10 cellular contexts compared by ENCODE assay signal in the genomic region with DNA sequence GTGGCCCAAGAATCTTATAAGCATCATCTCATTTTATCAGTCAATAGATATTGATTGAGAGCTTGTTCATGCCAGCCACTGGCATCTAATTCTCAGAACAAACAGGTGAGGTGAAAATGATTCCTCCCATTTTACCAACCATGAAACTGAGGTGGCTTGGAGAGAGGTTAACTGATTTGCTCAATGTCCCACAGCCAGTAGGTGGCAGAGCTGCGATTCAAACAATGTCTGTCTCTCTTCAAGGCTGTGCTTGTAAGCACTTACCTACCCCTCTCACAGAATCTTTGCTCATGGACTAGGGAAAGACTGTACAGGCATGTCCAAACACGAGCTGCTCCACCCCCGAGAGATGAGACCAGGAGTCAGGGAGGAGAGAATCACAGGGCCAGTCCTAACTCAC. TPM values are rescaled to one million over a fixed set of nuclear protein-coding genes. Genes with fewer than 3 reads are reported as not detected.
DNase-seq lines count a peak whose midpoint lies in the region; ATAC-seq and TF ChIP-seq lines count a peak whose summit lies in the region.
"Had no signal": no experiment of that assay in that cellular context is flagged by ENCODE, and none has a peak within 500 bp of the region (broad histone marks: within the 10 kb centered on the region; RNA-seq: fewer than 3 reads in every experiment).

No MANE protein-coding gene starts in this region.

- H3K4me1 ChIP-seq in HCT116 (ENCODE audit: control insufficient read depth in 1 of 2, insufficient read depth in 2 of 2, low read length in 2 of 2), result no peaks in the 10 kb centered on the region

- DNase-seq in NCI-H1105 treated with DMSO at 0.1 percent for 48 hours (lab: John Stamatoyannopoulos, UW) (peak; percentile 37), NCI-H1105 (lab: John Stamatoyannopoulos, UW) (no peak), HCT116 (ENCODE audit: low read depth, low spot score) (peak; percentile 31), RPMI8226 (peak; percentile 39), islet precursor cell (peak; percentile 77)
- DNase-seq in activated T-helper 1 cell treated with anti-CD3 and anti-CD28 coated beads, Interleukin-12 subunit alpha, Interleukin-12 subunit beta, Interleukin-2, Interleukin-4 antibody, amounts not matched to agents 30 ng/mL and 10 ng/mL and 1 ng/mL, durations not matched to agents 14 hours and 24 hours and 36 hours (ENCODE audit: low spot score), result no peak
- no peak for DNase-seq in activated effector memory CD4-positive, alpha-beta T cell treated with Interleukin-2 at 50 U/mL for 16 hours

- H3K27ac Mint-ChIP-seq in activated T-helper 1 cell treated with anti-CD3 and anti-CD28 coated beads, Interleukin-12 subunit alpha, Interleukin-12 subunit beta, Interleukin-2, Interleukin-4 antibody, amounts not matched to agents 30 ng/mL and 10 ng/mL and 1 ng/mL, durations not matched to agents 14 hours and 24 hours and 36 hours, result no peak overlapping the region

- no peaks in the 10 kb centered on the region for H3K27me3 ChIP-seq in HCT116 (ENCODE audit: insufficient read depth, low read length)
- H3K27me3 ChIP-seq: BLaER1 had no signal

- H3K36me3 ChIP-seq in HCT116 (ENCODE audit: control insufficient read depth in 1 of 2, insufficient read depth in 2 of 2, low read length in 2 of 2), result no peaks in the 10 kb centered on the region
- H3K36me3 ChIP-seq: BLaER1, thoracic aorta had no signal

- no peak overlapping the region for H3K27ac ChIP-seq in HCT116 (ENCODE audit: low read depth, low read length)
- H3K27ac ChIP-seq: BLaER1, thoracic aorta had no signal

- H3K79me2 ChIP-seq in HCT116 (ENCODE audit: insufficient read depth, low read length), result no peaks in the 10 kb centered on the region

- intact Hi-C loops in HCT116 (cut with micrococcal nuclease), result loop anchor here (2.0 to 5.0 kb wide), 3 partner anchors 56 to 389 kb away; no protein-coding TSS in a partner anchor
- intact Hi-C loops in activated T-helper 1 cell treated with anti-CD3 and anti-CD28 coated beads, Interleukin-12 subunit alpha, Interleukin-12 subunit beta, Interleukin-2, Interleukin-4 antibody, amounts not matched to agents 30 ng/mL and 10 ng/mL and 1 ng/mL, durations not matched to agents 14 hours and 24 hours and 36 hours (cut with micrococcal nuclease), result no loop called here

- no peaks in the 10 kb centered on the region for H3K9me2 ChIP-seq in HCT116 (ENCODE audit: insufficient read depth)

- ATAC-seq in HCT116 (peak; percentile 97), GM19463 (IDR thresholded peaks at IDR 0.05; ENCODE audit: unreplicated experiment) (no peak)

- peak overlapping the region; percentile 36 for H2AFZ ChIP-seq in HCT116 (ENCODE audit: low read depth, low read length, poor library complexity, severe bottlenecking)

- no peak overlapping the region for H3K4me2 ChIP-seq in HCT116 (ENCODE audit: low read length)
- H3K4me2 ChIP-seq: BLaER1 had no signal

- CTCF ChIA-PET in HCT116 (lab: Charles Lee), result interaction anchor here (1.3 to 4.6 kb wide), 3 partner anchors 9 to 183 kb away, joined by 4 to 54 read pairs (median 6); no protein-coding TSS in a partner anchor

- no peak for TF ChIP-seq POLR2A in HCT116 (IDR thresholded peaks at IDR 0.05; ENCODE audit: borderline replicate concordance, extremely low read depth, insufficient read depth, insufficient read length)

- no peaks in the 10 kb centered on the region for H4K20me1 ChIP-seq in HCT116 (ENCODE audit: insufficient read depth)
- H4K20me1 ChIP-seq: BLaER1 had no signal

- H3K4me3 Mint-ChIP-seq in activated T-helper 1 cell treated with anti-CD3 and anti-CD28 coated beads, Interleukin-12 subunit alpha, Interleukin-12 subunit beta, Interleukin-2, Interleukin-4 antibody, amounts not matched to agents 30 ng/mL and 10 ng/mL and 1 ng/mL, durations not matched to agents 14 hours and 24 hours and 36 hours, result no peak overlapping the region

- no peak overlapping the region for H3K4me3 ChIP-seq in HCT116 (replicated peaks in 1 of 2; ENCODE audit: low read depth in 1 of 2, low read length in 2 of 2)
- H3K4me3 ChIP-seq: BLaER1, thoracic aorta had no signal

- POLR2A ChIA-PET in HCT116 (lab: Charles Lee), result no interaction called here

- H3K27me3 Mint-ChIP-seq in activated T-helper 1 cell treated with anti-CD3 and anti-CD28 coated beads, Interleukin-12 subunit alpha, Interleukin-12 subunit beta, Interleukin-2, Interleukin-4 antibody, amounts not matched to agents 30 ng/mL and 10 ng/mL and 1 ng/mL, durations not matched to agents 14 hours and 24 hours and 36 hours (ENCODE audit: insufficient read depth), result peaks cover 3% of the 10 kb centered on the region

- no TSS peak for BruUV-seq in HCT116 (replicated peaks; lab: Mats Ljungman, UMichigan)

- no peaks in the 10 kb centered on the region for H3K36me3 Mint-ChIP-seq in activated T-helper 1 cell treated with anti-CD3 and anti-CD28 coated beads, Interleukin-12 subunit alpha, Interleukin-12 subunit beta, Interleukin-2, Interleukin-4 antibody, amounts not matched to agents 30 ng/mL and 10 ng/mL and 1 ng/mL, durations not matched to agents 14 hours and 24 hours and 36 hours (ENCODE audit: low read depth)

- no peak overlapping the region for H3K9ac ChIP-seq in HCT116 (ENCODE audit: low read length)
- H3K9ac ChIP-seq: BLaER1 had no signal

- H3K4me1 Mint-ChIP-seq in activated T-helper 1 cell treated with anti-CD3 and anti-CD28 coated beads, Interleukin-12 subunit alpha, Interleukin-12 subunit beta, Interleukin-2, Interleukin-4 antibody, amounts not matched to agents 30 ng/mL and 10 ng/mL and 1 ng/mL, durations not matched to agents 14 hours and 24 hours and 36 hours (ENCODE audit: low read depth), result no peaks in the 10 kb centered on the region

- no peaks in the 10 kb centered on the region for H3K9me3 Mint-ChIP-seq in activated T-helper 1 cell treated with anti-CD3 and anti-CD28 coated beads, Interleukin-12 subunit alpha, Interleukin-12 subunit beta, Interleukin-2, Interleukin-4 antibody, amounts not matched to agents 30 ng/mL and 10 ng/mL and 1 ng/mL, durations not matched to agents 14 hours and 24 hours and 36 hours

- peak; percentile 57; the same call in 1 of the 2 replicates for TF ChIP-seq RAD21 in HCT116 (IDR thresholded peaks at IDR 0.05; ENCODE audit: low read depth)

- H3K9me3 ChIP-seq in HCT116 (ENCODE audit: control insufficient read depth in 1 of 2, insufficient read depth in 1 of 2, low read depth in 1 of 2, low read length in 2 of 2), result no peaks in the 10 kb centered on the region
- H3K9me3 ChIP-seq: BLaER1, thoracic aorta had no signal

- RAD21 ChIA-PET in HCT116 (lab: Charles Lee; ENCODE audit: low non-redundant PET in 1 of 2, low total read pairs in 2 of 2, uncharacterized antibody in 2 of 2, unreplicated experiment in 2 of 2), result interaction anchor here (1.5 to 1.9 kb wide), 2 partner anchors 55 to 56 kb away, joined by 6 to 7 read pairs; no protein-coding TSS in a partner anchor

- TF ChIP-seq CTCF in HCT116 (IDR thresholded peaks at IDR 0.05 in 2 of 3, conservative IDR thresholded peaks at IDR 0.05 in 1 of 3; ENCODE audit: borderline replicate concordance in 1 of 3, insufficient read depth in 1 of 3, low read depth in 2 of 3, low read length in 2 of 3), result peak; percentile 57 to 72 (median 68); a peak in 5 of 6 replicates

TF ChIP-seq in HCT116, 20 proteins besides CTCF, POLR2A, EP300 and RAD21:
- no peak for TF ChIP-seq SIN3A (IDR thresholded peaks at IDR 0.05; ENCODE audit: low read depth)
- no peak for TF ChIP-seq SP1 (IDR thresholded peaks at IDR 0.05; ENCODE audit: low read depth)
- TF ChIP-seq CBX3 (IDR thresholded peaks at IDR 0.05; ENCODE audit: low read depth), result peak; percentile 38; the same call in 1 of the 2 replicates
- no peak for TF ChIP-seq FOSL1 (IDR thresholded peaks at IDR 0.05; ENCODE audit: low read depth)
- TF ChIP-seq, protein P1, sequence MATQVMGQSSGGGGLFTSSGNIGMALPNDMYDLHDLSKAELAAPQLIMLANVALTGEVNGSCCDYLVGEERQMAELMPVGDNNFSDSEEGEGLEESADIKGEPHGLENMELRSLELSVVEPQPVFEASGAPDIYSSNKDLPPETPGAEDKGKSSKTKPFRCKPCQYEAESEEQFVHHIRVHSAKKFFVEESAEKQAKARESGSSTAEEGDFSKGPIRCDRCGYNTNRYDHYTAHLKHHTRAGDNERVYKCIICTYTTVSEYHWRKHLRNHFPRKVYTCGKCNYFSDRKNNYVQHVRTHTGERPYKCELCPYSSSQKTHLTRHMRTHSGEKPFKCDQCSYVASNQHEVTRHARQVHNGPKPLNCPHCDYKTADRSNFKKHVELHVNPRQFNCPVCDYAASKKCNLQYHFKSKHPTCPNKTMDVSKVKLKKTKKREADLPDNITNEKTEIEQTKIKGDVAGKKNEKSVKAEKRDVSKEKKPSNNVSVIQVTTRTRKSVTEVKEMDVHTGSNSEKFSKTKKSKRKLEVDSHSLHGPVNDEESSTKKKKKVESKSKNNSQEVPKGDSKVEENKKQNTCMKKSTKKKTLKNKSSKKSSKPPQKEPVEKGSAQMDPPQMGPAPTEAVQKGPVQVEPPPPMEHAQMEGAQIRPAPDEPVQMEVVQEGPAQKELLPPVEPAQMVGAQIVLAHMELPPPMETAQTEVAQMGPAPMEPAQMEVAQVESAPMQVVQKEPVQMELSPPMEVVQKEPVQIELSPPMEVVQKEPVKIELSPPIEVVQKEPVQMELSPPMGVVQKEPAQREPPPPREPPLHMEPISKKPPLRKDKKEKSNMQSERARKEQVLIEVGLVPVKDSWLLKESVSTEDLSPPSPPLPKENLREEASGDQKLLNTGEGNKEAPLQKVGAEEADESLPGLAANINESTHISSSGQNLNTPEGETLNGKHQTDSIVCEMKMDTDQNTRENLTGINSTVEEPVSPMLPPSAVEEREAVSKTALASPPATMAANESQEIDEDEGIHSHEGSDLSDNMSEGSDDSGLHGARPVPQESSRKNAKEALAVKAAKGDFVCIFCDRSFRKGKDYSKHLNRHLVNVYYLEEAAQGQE (IDR thresholded peaks at IDR 0.05; ENCODE audit: low read depth), result no peak
- no peak for TF ChIP-seq YY1 (IDR thresholded peaks at IDR 0.05; ENCODE audit: extremely low read depth, insufficient replicate concordance, low read depth, low read length)
- no peak for TF ChIP-seq EGR1 (IDR thresholded peaks at IDR 0.05; ENCODE audit: low read depth)
- no peak for TF ChIP-seq EZH2phosphoT487 (IDR thresholded peaks at IDR 0.05; ENCODE audit: borderline replicate concordance)
- no peak for TF ChIP-seq POLR2AphosphoS5 (IDR thresholded peaks at IDR 0.05; ENCODE audit: low read depth, low read length)

RNA-seq across cellular contexts. Expression of a gene that starts 21.5 kb away (rescaled TPM):
- not detected for total RNA-seq in HCT116 (2021; ENCODE audit: unreplicated experiment)
- polyA plus RNA-seq in HCT116 (2012), result not detected in 2 replicates
- not detected in 2 replicates for total RNA-seq in activated T-helper 1 cell treated with anti-CD3 and anti-CD28 coated beads, Interleukin-12 subunit alpha, Interleukin-12 subunit beta, Interleukin-2, Interleukin-4 antibody, amounts not matched to agents 30 ng/mL and 10 ng/mL and 1 ng/mL, durations not matched to agents 14 hours and 24 hours and 36 hours
- total RNA-seq: thoracic aorta had no signal

Comparison
In these comparisons a context has a peak if more than half of its experiments do, and no peak if none do; other contexts are left out.
1. DNase-seq: peak in NCI-H1105 treated with DMSO at 0.1 percent for 48 hours (single experiment), HCT116 (single experiment), RPMI8226 (single experiment) and islet precursor cell (single experiment); none in NCI-H1105 (single experiment), activated T-helper 1 cell treated with anti-CD3 and anti-CD28 coated beads, Interleukin-12 subunit alpha, Interleukin-12 subunit beta, Interleukin-2, Interleukin-4 antibody, amounts not matched to agents 30 ng/mL and 10 ng/mL and 1 ng/mL, durations not matched to agents 14 hours and 24 hours and 36 hours (single experiment) and activated effector memory CD4-positive, alpha-beta T cell treated with Interleukin-2 at 50 U/mL for 16 hours (single experiment).